In the genomic region with DNA sequence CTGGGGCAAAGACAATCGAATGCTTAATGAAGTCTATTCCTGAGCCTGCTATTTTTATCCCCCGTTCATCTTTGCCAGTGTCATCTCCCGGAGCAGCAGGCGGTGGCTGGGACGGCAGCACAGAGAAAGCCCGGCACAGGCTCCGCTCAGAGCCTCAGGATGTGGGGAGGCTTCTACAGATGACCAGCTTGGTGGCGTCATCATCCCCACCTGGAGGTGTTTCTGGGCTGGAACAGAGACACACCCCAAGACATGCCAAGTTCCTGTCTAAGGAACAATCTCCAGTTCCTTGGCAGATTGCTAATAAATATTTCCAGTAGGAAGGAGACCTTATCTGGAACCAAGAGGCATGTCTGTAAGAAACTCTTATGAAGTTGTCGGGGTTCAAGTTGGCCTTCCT, we compare ENCODE assay signal across 16 cellular contexts.
DNase-seq lines count a peak whose midpoint lies in the region; ATAC-seq and TF ChIP-seq lines count a peak whose summit lies in the region.
"Had no signal": no experiment of that assay in that cellular context is flagged by ENCODE, and none has a peak within 500 bp of the region (broad histone marks: within the 10 kb centered on the region; RNA-seq: fewer than 3 reads in every experiment).

No MANE protein-coding gene starts in this region.

- H3F3A ChIP-seq in MM.1S (ENCODE audit: insufficient read depth, low read length): peaks cover 18% of the 10 kb centered on the region

- H3K27ac ChIP-seq in MM.1S (ENCODE audit: low read length): no peak overlapping the region
- no peak overlapping the region for H3K27ac ChIP-seq in endodermal cell (ENCODE audit: low read depth, low read length)
- no peak overlapping the region for H3K27ac ChIP-seq in sigmoid colon
- H3K27ac ChIP-seq in WERI-Rb-1: no peak overlapping the region

- no peaks in the 10 kb centered on the region for H3K27me3 Mint-ChIP-seq in endodermal cell (ENCODE audit: insufficient read depth)
- no peaks in the 10 kb centered on the region for H3K27me3 Mint-ChIP-seq in activated CD8-positive, alpha-beta T cell treated with anti-CD3 and anti-CD28 coated beads, Interleukin-2, amount 10 ng/mL, durations not matched to agents 7 days and 5 days (ENCODE audit: low read depth)

- no peak overlapping the region for H3K4me3 Mint-ChIP-seq in endodermal cell
- no peak overlapping the region for H3K4me3 Mint-ChIP-seq in activated CD8-positive, alpha-beta T cell treated with anti-CD3 and anti-CD28 coated beads, Interleukin-2, amount 10 ng/mL, durations not matched to agents 7 days and 5 days
- H3K4me3 Mint-ChIP-seq: CD14-positive monocyte had no signal

- H3K4me1 ChIP-seq in MM.1S (ENCODE audit: low read length) (peaks cover 29% of the 10 kb centered on the region), endodermal cell (ENCODE audit: control insufficient read depth, insufficient read depth, low read length) (no peaks in the 10 kb centered on the region), sigmoid colon (peaks cover 0 to 7% (median 3%) of the 10 kb centered on the region in 4 donors)

- CTCF ChIA-PET in activated CD8-positive, alpha-beta T cell treated with anti-CD3 and anti-CD28 coated beads, Interleukin-2, amount 10 ng/mL, durations not matched to agents 7 days and 5 days (lab: Charles Lee): no interaction called here

- no peak for TF ChIP-seq POLR2A in sigmoid colon (IDR thresholded peaks at IDR 0.05)

- H3K36me3 ChIP-seq in MM.1S (replicated peaks; ENCODE audit: insufficient read depth, low read length) (no peaks in the 10 kb centered on the region), endodermal cell (ENCODE audit: control insufficient read depth, insufficient read depth, low read length) (no peaks in the 10 kb centered on the region), sigmoid colon (no peaks in the 10 kb centered on the region), WERI-Rb-1 (no peaks in the 10 kb centered on the region)

- no peaks in the 10 kb centered on the region for H3K9me2 ChIP-seq in MM.1S (replicated peaks; ENCODE audit: insufficient read depth, low read length)

- peak overlapping the region; percentile 67; the same call in 1 of the 2 replicates for H3K4me2 ChIP-seq in MM.1S (ENCODE audit: low read depth, low read length)

- no peak overlapping the region for H2AFZ ChIP-seq in MM.1S (ENCODE audit: low read length)

- no peak overlapping the region for H3K9ac ChIP-seq in MM.1S (ENCODE audit: low read length)
- H3K9ac ChIP-seq in endodermal cell (ENCODE audit: extremely low read depth, low read length, poor library complexity, severe bottlenecking): no peak overlapping the region

- POLR2A ChIA-PET in activated CD8-positive, alpha-beta T cell treated with anti-CD3 and anti-CD28 coated beads, Interleukin-2, amount 10 ng/mL, durations not matched to agents 7 days and 5 days (lab: Charles Lee): no interaction called here

- peak in 1 of 4 donors; percentile 49 for TF ChIP-seq EP300 in sigmoid colon (IDR thresholded peaks at IDR 0.05)

- H4K20me1 ChIP-seq in MM.1S (ENCODE audit: insufficient read depth, low read length): no peaks in the 10 kb centered on the region

- no peaks in the 10 kb centered on the region for H3K9me3 ChIP-seq in MM.1S (replicated peaks; ENCODE audit: insufficient read depth, low read length)
- no peaks in the 10 kb centered on the region for H3K9me3 ChIP-seq in endodermal cell (ENCODE audit: control insufficient read depth, low read length)
- H3K9me3 ChIP-seq in sigmoid colon: no peaks in the 10 kb centered on the region
- no peaks in the 10 kb centered on the region for H3K9me3 ChIP-seq in WERI-Rb-1 (ENCODE audit: severe bottlenecking)

- H3K9me3 Mint-ChIP-seq in endodermal cell: peaks cover 4% of the 10 kb centered on the region
- no peaks in the 10 kb centered on the region for H3K9me3 Mint-ChIP-seq in activated CD8-positive, alpha-beta T cell treated with anti-CD3 and anti-CD28 coated beads, Interleukin-2, amount 10 ng/mL, durations not matched to agents 7 days and 5 days (ENCODE audit: insufficient read depth)

- WGBS in endodermal cell (ENCODE audit: insufficient coverage in 1 of 2, insufficient read length in 1 of 2), 2 experiments: 91 to 94% methylated on average over 4 to 9 of the region's 9 CpGs
- 82 to 87% methylated on average over 9 of the region's 9 CpGs for WGBS in sigmoid colon, 2 donors

- DNase-seq in MM.1S (no peak), endodermal cell (no peak), left ventricle myocardium superior (peak; percentile 74), sigmoid colon (peak; percentile 79), activated gamma-delta T cell treated with Interleukin-2 at 50 U/mL for 16 hours (no peak), WERI-Rb-1 (no peak)
- no peak for DNase-seq in activated CD8-positive, alpha-beta T cell treated with anti-CD3 and anti-CD28 coated beads, Interleukin-2, amount 10 ng/mL, durations not matched to agents 7 days and 5 days
- DNase-seq: IMR-90, Kasumi-1, NCI-H1105 treated with DMSO at 0.1 percent for 48 hours, NCI-H187, NCI-H226, NCI-H524 treated with DMSO at 0.1 percent for 48 hours, SHP77 had no signal

- H3K4me3 ChIP-seq in MM.1S (ENCODE audit: low read length) (no peak overlapping the region), endodermal cell (ENCODE audit: low read length) (no peak overlapping the region), sigmoid colon (no peak overlapping the region), WERI-Rb-1 (ENCODE audit: low read depth, low read length) (no peak overlapping the region)

- intact Hi-C loops in left ventricle myocardium superior (cut with micrococcal nuclease) (no loop called here), sigmoid colon (cut with DNase I) (no loop called here)

- peak; percentile 87 for ATAC-seq in left ventricle myocardium superior
- ATAC-seq in activated CD8-positive, alpha-beta T cell treated with anti-CD3 and anti-CD28 coated beads, Interleukin-2, amount 10 ng/mL, durations not matched to agents 7 days and 5 days: no peak
- ATAC-seq: Panc1 had no signal

- peak overlapping the region; percentile 35 for H3K27ac Mint-ChIP-seq in endodermal cell
- no peak overlapping the region for H3K27ac Mint-ChIP-seq in activated CD8-positive, alpha-beta T cell treated with anti-CD3 and anti-CD28 coated beads, Interleukin-2, amount 10 ng/mL, durations not matched to agents 7 days and 5 days
- H3K27ac Mint-ChIP-seq: CD14-positive monocyte had no signal

- H3K27me3 ChIP-seq in MM.1S (replicated peaks; ENCODE audit: insufficient read depth, low read length) (no peaks in the 10 kb centered on the region), endodermal cell (ENCODE audit: control insufficient read depth, insufficient read depth, low read length, poor library complexity, severe bottlenecking) (no peaks in the 10 kb centered on the region), sigmoid colon (no peaks in the 10 kb centered on the region), WERI-Rb-1 (ENCODE audit: insufficient read depth, low read depth, severe bottlenecking) (peaks cover 34% of the 10 kb centered on the region)

- H3K79me2 ChIP-seq in MM.1S (ENCODE audit: low read length): no peaks in the 10 kb centered on the region

- TF ChIP-seq CTCF in MM.1S (IDR thresholded peaks at IDR 0.05; ENCODE audit: low read length) (no peak), endodermal cell (conservative IDR thresholded peaks at IDR 0.05) (no peak), sigmoid colon (IDR thresholded peaks at IDR 0.05) (no peak), WERI-Rb-1 (IDR thresholded peaks at IDR 0.05; ENCODE audit: low read depth, low read length) (no peak)

- no peaks in the 10 kb centered on the region for H3K36me3 Mint-ChIP-seq in endodermal cell (ENCODE audit: low read depth)
- H3K36me3 Mint-ChIP-seq in activated CD8-positive, alpha-beta T cell treated with anti-CD3 and anti-CD28 coated beads, Interleukin-2, amount 10 ng/mL, durations not matched to agents 7 days and 5 days (ENCODE audit: low read depth): no peaks in the 10 kb centered on the region
- H3K36me3 Mint-ChIP-seq: CD14-positive monocyte had no signal

- H3K4me1 Mint-ChIP-seq in endodermal cell: no peaks in the 10 kb centered on the region
- no peaks in the 10 kb centered on the region for H3K4me1 Mint-ChIP-seq in activated CD8-positive, alpha-beta T cell treated with anti-CD3 and anti-CD28 coated beads, Interleukin-2, amount 10 ng/mL, durations not matched to agents 7 days and 5 days (ENCODE audit: low read depth)
- H3K4me1 Mint-ChIP-seq: CD14-positive monocyte had no signal

Comparison
In these comparisons a context has a peak if more than half of its experiments do, and no peak if none do; other contexts are left out.
1. DNase-seq: peak in left ventricle myocardium superior (single experiment) and sigmoid colon (single experiment); none in MM.1S (single experiment), endodermal cell (single experiment), activated gamma-delta T cell treated with Interleukin-2 at 50 U/mL for 16 hours (single experiment), activated CD8-positive, alpha-beta T cell treated with anti-CD3 and anti-CD28 coated beads, Interleukin-2, amount 10 ng/mL, durations not matched to agents 7 days and 5 days (single experiment) and WERI-Rb-1 (single experiment).